ENCODE assay signal across 8 cellular contexts in genomic region chr21:41425588-41425953, GRCh38. TPM values are rescaled to one million over a fixed set of nuclear protein-coding genes. Genes with fewer than 3 reads are reported as not detected.
DNase-seq lines count a peak whose midpoint lies in the region; ATAC-seq and TF ChIP-seq lines count a peak whose summit lies in the region.

No MANE protein-coding gene starts in this region.

- TF ChIP-seq CTCF in BJ (IDR thresholded peaks at IDR 0.05; ENCODE audit: insufficient read depth, low read depth, low read length) (no peak), IMR-90 (conservative IDR thresholded peaks at IDR 0.05; ENCODE audit: low read depth, low read length) (no peak), dorsolateral prefrontal cortex (IDR thresholded peaks at IDR 0.05 in 54 of 56, conservative IDR thresholded peaks at IDR 0.05 in 2 of 56; ENCODE audit: low read depth in 1 of 56, partially characterized antibody in 56 of 56) (no peak), nephron (IDR thresholded peaks at IDR 0.05; ENCODE audit: unreplicated experiment in 3 of 3) (no peak)

- H3K4me1 Mint-ChIP-seq in nephron = peaks cover 8% of the 10 kb centered on the region

- no peak for TF ChIP-seq POLR2A in IMR-90 (IDR thresholded peaks at IDR 0.05; ENCODE audit: low read depth, low read length)

- H2BK20ac ChIP-seq in IMR-90 (ENCODE audit: low read depth, low read length) = no peak overlapping the region

- H2AK5ac ChIP-seq in IMR-90 (ENCODE audit: low read depth, low read length) = no peak overlapping the region

- no peaks in the 10 kb centered on the region for H3K36me3 Mint-ChIP-seq in nephron (ENCODE audit: low read depth)

- no peaks in the 10 kb centered on the region; the same call in 1 of the 2 replicates for H3K4me1 ChIP-seq in IMR-90 (ENCODE audit: control insufficient read depth, insufficient read depth, low read length)

- intact Hi-C loops in IMR-90 (cut with micrococcal nuclease) = no loop called here
- intact Hi-C loops in dorsolateral prefrontal cortex (cut with DNase I) = no loop called here
- intact Hi-C loops in posterior vena cava (cut with DNase I) = no loop called here

- H2AFZ ChIP-seq in IMR-90 (replicated peaks; ENCODE audit: low read length, poor library complexity) = peak overlapping the region; percentile 84

- peaks cover 51% of the 10 kb centered on the region for H3K27me3 Mint-ChIP-seq in nephron (ENCODE audit: low read depth)

- no TSS peak for BruUV-seq in IMR-90 (replicated peaks; lab: Mats Ljungman, UMichigan)

- no peak overlapping the region for H2AK9ac ChIP-seq in IMR-90 (replicated peaks; ENCODE audit: low read depth, low read length, poor library complexity)

- H3K27ac Mint-ChIP-seq in nephron = no peak overlapping the region

- H3K14ac ChIP-seq in IMR-90 (replicated peaks; ENCODE audit: low read depth, low read length) = no peak overlapping the region

- H3K27ac ChIP-seq in IMR-90 (ENCODE audit: insufficient read depth, low read length) (no peak overlapping the region), dorsolateral prefrontal cortex (peak overlapping the region in 46 of 59 donors; percentile 2 to 87 (median 64))

- H3K4me2 ChIP-seq in IMR-90 (ENCODE audit: low read depth, low read length) = peak overlapping the region; percentile 89; the same call in 1 of the 2 replicates

- H3K23ac ChIP-seq in IMR-90 (ENCODE audit: low read depth, low read length) = no peak overlapping the region

- ATAC-seq in IMR-90 (ENCODE audit: low read depth) (no peak), GM18868 (IDR thresholded peaks at IDR 0.05; ENCODE audit: unreplicated experiment) (no peak), HG03521 (IDR thresholded peaks at IDR 0.05; ENCODE audit: unreplicated experiment) (no peak), GM19324 (IDR thresholded peaks at IDR 0.05; ENCODE audit: low FRiP score, unreplicated experiment) (no peak)

- H3K4me3 ChIP-seq in BJ (ENCODE audit: low read depth, low read length) = peak overlapping the region; percentile 54
- H3K4me3 ChIP-seq in IMR-90 (ENCODE audit: insufficient read depth, low read depth, low read length) = peak overlapping the region; percentile 58; the same call in 1 of the 2 replicates
- H3K4me3 ChIP-seq in dorsolateral prefrontal cortex = peak overlapping the region; percentile 44 to 82 (median 68)

- dilution Hi-C loops in IMR-90 (cut with HindIII; ENCODE audit: low sequenced_read_pairs, unreplicated experiment) = no loop called here

- peaks cover 3% of the 10 kb centered on the region; the same call in 1 of the 2 replicates for H3K9me1 ChIP-seq in IMR-90 (ENCODE audit: insufficient read depth, low read length)

- H3K9ac ChIP-seq in IMR-90 (ENCODE audit: low read depth, low read length) = no peak overlapping the region

- H3K4ac ChIP-seq in IMR-90 (ENCODE audit: low read depth, low read length) = no peak overlapping the region

- no peak overlapping the region for H2BK15ac ChIP-seq in IMR-90 (ENCODE audit: low read depth, low read length)

- H3K56ac ChIP-seq in IMR-90 (ENCODE audit: extremely low read depth, insufficient read depth, low read length) = no peak overlapping the region

- no peaks in the 10 kb centered on the region for H4K20me1 ChIP-seq in IMR-90 (ENCODE audit: insufficient read depth, low read length)

- H3K9me3 Mint-ChIP-seq in nephron = peaks cover 2% of the 10 kb centered on the region

- no CpG with 5 or more reads among the region's 7 CpGs for WGBS in IMR-90 (ENCODE audit: extremely low coverage in 2 of 2, insufficient read length in 1 of 2), 2 experiments

- no peak overlapping the region for H2BK120ac ChIP-seq in IMR-90 (ENCODE audit: low read depth, low read length)

- no peaks in the 10 kb centered on the region for H3K9me3 ChIP-seq in IMR-90 (ENCODE audit: control insufficient read depth, insufficient read depth, low read length)

- in situ Hi-C loops in IMR-90 (cut with MboI; ENCODE audit: low sequenced_read_pairs) = no loop called here

- CTCF ChIA-PET in BJ (lab: Yijun Ruan, JAX) = interaction anchor here (1.4 kb wide), 1 partner anchor 33 kb away, joined by 4 read pairs; no protein-coding TSS in a partner anchor
- CTCF ChIA-PET in IMR-90 (lab: Yijun Ruan, JAX) = no interaction called here

- H3K27me3 ChIP-seq in BJ (ENCODE audit: control insufficient read depth, insufficient read depth, low read length) (no peaks in the 10 kb centered on the region), IMR-90 (ENCODE audit: control insufficient read depth, insufficient read depth, low read length) (peaks cover 21% of the 10 kb centered on the region), dorsolateral prefrontal cortex (peaks cover 0 to 4% (median 0%) of the 10 kb centered on the region in 45 donors)

- H4K91ac ChIP-seq in IMR-90 (ENCODE audit: insufficient read depth, low read depth, low read length) = no peak overlapping the region

- no peak overlapping the region for H4K8ac ChIP-seq in IMR-90 (ENCODE audit: low read depth in 2 of 2, low read length in 2 of 2)

- peak overlapping the region; percentile 72 to 74 (median 73) for H3K4me3 Mint-ChIP-seq in nephron

- no peak overlapping the region for H4K5ac ChIP-seq in IMR-90 (ENCODE audit: low read depth, low read length)

- no peak overlapping the region for H2BK5ac ChIP-seq in IMR-90 (ENCODE audit: low read depth, low read length, poor library complexity, severe bottlenecking)

- no peak for TF ChIP-seq RAD21 in IMR-90 (IDR thresholded peaks at IDR 0.05; ENCODE audit: low read length)

- H3K79me1 ChIP-seq in IMR-90 (ENCODE audit: low read depth in 1 of 2, low read length in 2 of 2) = no peaks in the 10 kb centered on the region

- H3K18ac ChIP-seq in IMR-90 (ENCODE audit: low read depth, low read length) = no peak overlapping the region

- POLR2A ChIA-PET in BJ (lab: Charles Lee) = no interaction called here
- POLR2A ChIA-PET in IMR-90 (lab: Charles Lee; ENCODE audit: unreplicated experiment) = no interaction called here

- H3K36me3 ChIP-seq in BJ (ENCODE audit: control insufficient read depth, insufficient read depth, low read length) (no peaks in the 10 kb centered on the region), IMR-90 (ENCODE audit: control insufficient read depth, insufficient read depth, low read length) (no peaks in the 10 kb centered on the region)

- DNase-seq in BJ (ENCODE audit: low read depth) (no peak), IMR-90 (no peak), dorsolateral prefrontal cortex (no peak), posterior vena cava (ENCODE audit: low spot score) (no peak)

TF ChIP-seq in IMR-90, 13 proteins besides CTCF, POLR2A, EP300 and RAD21:
- no peak for TF ChIP-seq MAFK (IDR thresholded peaks at IDR 0.05; ENCODE audit: low read depth, low read length)
- TF ChIP-seq RCOR1 (IDR thresholded peaks at IDR 0.05; ENCODE audit: insufficient replicate concordance, low read length) = no peak
- no peak for TF ChIP-seq ELK1 (IDR thresholded peaks at IDR 0.05; ENCODE audit: borderline replicate concordance, low read depth, low read length)
- no peak for TF ChIP-seq CEBPB (IDR thresholded peaks at IDR 0.05; ENCODE audit: low read depth, low read length)
- TF ChIP-seq BHLHE40 (IDR thresholded peaks at IDR 0.05; ENCODE audit: low read depth, low read length) = no peak
- TF ChIP-seq MAZ (IDR thresholded peaks at IDR 0.05; ENCODE audit: borderline replicate concordance, low read depth, low read length) = no peak

RNA-seq across cellular contexts. Expression of gene MX1, which starts 0.5 kb away (rescaled TPM):
- 5.9 and 7.2 TPM in 2 replicates for polyA plus RNA-seq in BJ (2011; rRNA removed)
- polyA minus RNA-seq in BJ (2011; rRNA and poly(A)+ RNA removed) = 6.2 and 7.6 TPM in 2 replicates
- total RNA-seq in IMR-90 (2012; rRNA removed) = 1.9 and 2.5 TPM in 2 replicates
- polyA plus RNA-seq in IMR-90 (2012; rRNA removed) = 0.56 and 1.0 TPM in 2 replicates
- 0.53 and 0.63 TPM in 2 replicates for polyA plus RNA-seq in IMR-90 (2012; cell fraction: cytosol; rRNA removed)
- polyA plus RNA-seq in IMR-90 (2012; cell fraction: nucleus; rRNA removed; ENCODE audit: low replicate concordance) = 2.0 and 4.9 TPM in 2 replicates
- 100 to 1,000 TPM in 3 of 120 experiments, 10 to 100 TPM in 117; 24.2 to 223 (median 40.0) TPM for total RNA-seq in dorsolateral prefrontal cortex
- 10 to 100 TPM; 14.0 to 52.2 TPM for total RNA-seq in posterior vena cava
